Comparison of ENCODE assay signal across 32 cellular contexts in genomic region chr17:838486-838885, GRCh38.
"Had no signal": no experiment of that assay in that cellular context is flagged by ENCODE, and none has a peak within 500 bp of the region (broad histone marks: within the 10 kb centered on the region; RNA-seq: fewer than 3 reads in every experiment).

No MANE protein-coding gene starts in this region.

- H3K27me3 ChIP-seq: MG63, SJCRH30 had no signal

- H3K27ac Mint-ChIP-seq: activated CD8-positive, alpha-beta memory T cell treated with anti-CD3 and anti-CD28 coated beads, Interleukin-2, amount 10 ng/mL, durations not matched to agents 7 days and 5 days; activated CD8-positive, alpha-beta T cell treated with anti-CD3 and anti-CD28 coated beads, Interleukin-2, amount 10 ng/mL, durations not matched to agents 7 days and 5 days; activated naive CD8-positive, alpha-beta T cell; activated T-cell treated with anti-CD3 and anti-CD28 coated beads, Interleukin-2, amount 50 U/mL, for 24 hours; activated T-helper 1 cell treated with anti-CD3 and anti-CD28 coated beads, Interleukin-12 subunit alpha, Interleukin-12 subunit beta, Interleukin-2, Interleukin-4 antibody, amounts not matched to agents 30 ng/mL and 10 ng/mL and 1 ng/mL, durations not matched to agents 14 hours and 24 hours and 36 hours had no signal

- H3K36me3 Mint-ChIP-seq: activated CD8-positive, alpha-beta memory T cell treated with anti-CD3 and anti-CD28 coated beads, Interleukin-2, amount 10 ng/mL, durations not matched to agents 7 days and 5 days had no signal

- H3K27me3 Mint-ChIP-seq: activated CD8-positive, alpha-beta memory T cell treated with anti-CD3 and anti-CD28 coated beads, Interleukin-2, amount 10 ng/mL, durations not matched to agents 7 days and 5 days; brain had no signal

- ATAC-seq: activated CD8-positive, alpha-beta memory T cell treated with anti-CD3 and anti-CD28 coated beads, Interleukin-2, amount 10 ng/mL, durations not matched to agents 7 days and 5 days; activated CD8-positive, alpha-beta T cell treated with anti-CD3 and anti-CD28 coated beads, Interleukin-2, amount 10 ng/mL, durations not matched to agents 7 days and 5 days; Panc1; WTC11 had no signal

- H3K4me3 Mint-ChIP-seq: activated CD8-positive, alpha-beta memory T cell treated with anti-CD3 and anti-CD28 coated beads, Interleukin-2, amount 10 ng/mL, durations not matched to agents 7 days and 5 days; activated CD8-positive, alpha-beta T cell treated with anti-CD3 and anti-CD28 coated beads, Interleukin-2, amount 10 ng/mL, durations not matched to agents 7 days and 5 days; activated naive CD8-positive, alpha-beta T cell; activated T-cell treated with anti-CD3 and anti-CD28 coated beads, Interleukin-2, amount 50 U/mL, for 24 hours; activated T-helper 1 cell treated with anti-CD3 and anti-CD28 coated beads, Interleukin-12 subunit alpha, Interleukin-12 subunit beta, Interleukin-2, Interleukin-4 antibody, amounts not matched to agents 30 ng/mL and 10 ng/mL and 1 ng/mL, durations not matched to agents 14 hours and 24 hours and 36 hours; brain; central memory CD8-positive, alpha-beta T cell; WTC11 had no signal

- H3K27ac ChIP-seq: SJCRH30 had no signal

- H3K4me1 Mint-ChIP-seq: activated CD8-positive, alpha-beta memory T cell treated with anti-CD3 and anti-CD28 coated beads, Interleukin-2, amount 10 ng/mL, durations not matched to agents 7 days and 5 days; central memory CD8-positive, alpha-beta T cell had no signal

- H3K9me3 ChIP-seq: MG63, SJCRH30, SK-N-SH had no signal

- H3K4me2 ChIP-seq: SK-N-SH had no signal

- H3K9ac ChIP-seq: SK-N-SH had no signal

- H3K9me3 Mint-ChIP-seq: activated T-cell treated with anti-CD3 and anti-CD28 coated beads, Interleukin-2, amount 50 U/mL, for 24 hours; activated T-helper 1 cell treated with anti-CD3 and anti-CD28 coated beads, Interleukin-12 subunit alpha, Interleukin-12 subunit beta, Interleukin-2, Interleukin-4 antibody, amounts not matched to agents 30 ng/mL and 10 ng/mL and 1 ng/mL, durations not matched to agents 14 hours and 24 hours and 36 hours; central memory CD8-positive, alpha-beta T cell had no signal

- FAIRE-seq: astrocyte had no signal

- H3K4me3 ChIP-seq: MG63, SJCRH30 had no signal

- DNase-seq: activated CD4-positive, alpha-beta T cell treated with anti-CD3 and anti-CD28 coated beads for 48 hours; activated CD4-positive, alpha-beta T cell treated with anti-CD3 and anti-CD28 coated beads, Interleukin-2, amount 50 U/mL, for 4 hours; activated CD4-positive, CD25-positive, alpha-beta regulatory T cell treated with anti-CD3 and anti-CD28 coated beads, Interleukin-2, amount 50 U/mL, for 72 hours; activated CD8-positive, alpha-beta memory T cell treated with anti-CD3 and anti-CD28 coated beads, Interleukin-2, amount 10 ng/mL, durations not matched to agents 7 days and 5 days; activated CD8-positive, alpha-beta T cell treated with anti-CD3 and anti-CD28 coated beads, Interleukin-2, amount 10 ng/mL, durations not matched to agents 7 days and 5 days; activated effector memory CD4-positive, alpha-beta T cell treated with Interleukin-2 at 50 U/mL for 16 hours; activated naive CD4-positive, alpha-beta T cell treated with Interleukin-2 at 50 U/mL for 16 hours; activated T-cell treated with anti-CD3 and anti-CD28 coated beads, Interleukin-2, amount 50 U/mL, for 24 hours; amygdala; MG63; MV-4-11; NCI-H1092 treated with DMSO at 0.1 percent for 48 hours; NCI-H1417 treated with DMSO at 0.1 percent for 48 hours; NCI-H1694; NCI-H2029; NCI-H2107; NCI-H2171 treated with DMSO at 0.1 percent for 48 hours; NCI-H226; NCI-H526 treated with DMSO at 0.1 percent for 48 hours; NCI-H82; Right ventricle myocardium superior; RPMI8226; SJCRH30; SK-N-SH; SW 1271 had no signal

- H3K9me2 ChIP-seq: SK-N-SH had no signal

- H3K36me3 ChIP-seq: SJCRH30 had no signal
